ENCODE assay signal across 11 cellular contexts in genomic region chr4:158999849-159000248, GRCh38.
"Had no signal": no experiment of that assay in that cellular context is flagged by ENCODE, and none has a peak within 500 bp of the region (broad histone marks: within the 10 kb centered on the region; RNA-seq: fewer than 3 reads in every experiment).

No MANE protein-coding gene starts in this region.

- ATAC-seq: GM23338, HCT116 had no signal

- H3K9ac ChIP-seq: GM23248 had no signal

- H3K4me3 Mint-ChIP-seq: GM23338, H9, HFFc6 had no signal

- H3K9me3 Mint-ChIP-seq: GM23338, H9, HFFc6 had no signal

- DNase-seq: GM23248, GOT3, H7, H9, HCEC 1CT, HFFc6 had no signal

- H3K36me3 ChIP-seq: HAP-1 had no signal

- H3K27ac Mint-ChIP-seq: GM23338, H9, HFFc6 had no signal

- H3K9me3 ChIP-seq: HAP-1 had no signal

- H3K4me3 ChIP-seq: GM23248, GM23338, HAP-1 had no signal

- H3K4me2 ChIP-seq: GM23338 had no signal

- FAIRE-seq: H1, H54 had no signal

- H3K27ac ChIP-seq: GM23248 had no signal

- H2AFZ ChIP-seq: GM23248, GM23338 had no signal
